ENCODE assay signal across 16 cellular contexts in genomic region chr7:101996131-101996691, GRCh38.
"Had no signal": no experiment of that assay in that cellular context is flagged by ENCODE, and none has a peak within 500 bp of the region (broad histone marks: within the 10 kb centered on the region; RNA-seq: fewer than 3 reads in every experiment).

No MANE protein-coding gene starts in this region.

- H3K27me3 ChIP-seq: cardiac muscle cell, heart left ventricle, right lobe of liver, spleen, upper lobe of left lung had no signal

- H3K27me3 Mint-ChIP-seq: naive thymus-derived CD8-positive, alpha-beta T cell; stimulated activated memory B cell treated with anti-CD40 and anti-IgM and Interleukin-4, amounts not matched to agents 10 μg/mL and 1 μg/mL and 100 μg/mL, for 72 hours had no signal

- H3K27ac Mint-ChIP-seq: activated naive CD4-positive, alpha-beta T cell treated with anti-CD3 and anti-CD28 coated beads for 36 hours; activated T-helper 1 cell treated with anti-CD3 and anti-CD28 coated beads, Interleukin-12 subunit alpha, Interleukin-12 subunit beta, Interleukin-2, Interleukin-4 antibody, amounts not matched to agents 30 ng/mL and 10 ng/mL and 1 ng/mL, durations not matched to agents 14 hours and 24 hours and 36 hours; stimulated activated memory B cell treated with anti-CD40 and anti-IgM and Interleukin-4, amounts not matched to agents 10 μg/mL and 1 μg/mL and 100 μg/mL, for 72 hours had no signal

- H3K4me3 ChIP-seq: cardiac muscle cell, coronary artery, heart left ventricle, psoas muscle, right lobe of liver, spleen, upper lobe of left lung had no signal

- H3K36me3 ChIP-seq: cardiac muscle cell, heart left ventricle, right lobe of liver, spleen, upper lobe of left lung had no signal

- H3K27ac ChIP-seq: cardiac muscle cell, coronary artery, heart left ventricle, psoas muscle, right lobe of liver, spleen, upper lobe of left lung had no signal

- H3K9me3 Mint-ChIP-seq: activated naive CD4-positive, alpha-beta T cell treated with anti-CD3 and anti-CD28 coated beads for 36 hours; activated T-helper 1 cell treated with anti-CD3 and anti-CD28 coated beads, Interleukin-12 subunit alpha, Interleukin-12 subunit beta, Interleukin-2, Interleukin-4 antibody, amounts not matched to agents 30 ng/mL and 10 ng/mL and 1 ng/mL, durations not matched to agents 14 hours and 24 hours and 36 hours; naive thymus-derived CD8-positive, alpha-beta T cell; stimulated activated memory B cell treated with anti-CD40 and anti-IgM and Interleukin-4, amounts not matched to agents 10 μg/mL and 1 μg/mL and 100 μg/mL, for 72 hours had no signal

- H3K4me1 ChIP-seq: right lobe of liver, upper lobe of left lung had no signal

- ATAC-seq: heart left ventricle; left lobe of liver; naive thymus-derived CD8-positive, alpha-beta T cell; psoas muscle; stimulated activated memory B cell treated with anti-CD40 and anti-IgM and Interleukin-4, amounts not matched to agents 10 μg/mL and 1 μg/mL and 100 μg/mL, for 72 hours had no signal

- H3K4me3 Mint-ChIP-seq: activated naive CD4-positive, alpha-beta T cell treated with anti-CD3 and anti-CD28 coated beads for 36 hours; activated T-helper 1 cell treated with anti-CD3 and anti-CD28 coated beads, Interleukin-12 subunit alpha, Interleukin-12 subunit beta, Interleukin-2, Interleukin-4 antibody, amounts not matched to agents 30 ng/mL and 10 ng/mL and 1 ng/mL, durations not matched to agents 14 hours and 24 hours and 36 hours; stimulated activated memory B cell treated with anti-CD40 and anti-IgM and Interleukin-4, amounts not matched to agents 10 μg/mL and 1 μg/mL and 100 μg/mL, for 72 hours had no signal

- DNase-seq: activated CD4-positive, alpha-beta T cell treated with anti-CD3 and anti-CD28 coated beads for 48 hours; activated naive CD4-positive, alpha-beta T cell treated with anti-CD3 and anti-CD28 coated beads for 36 hours; effector CD8-positive, alpha-beta T cell; heart left ventricle; mammary epithelial cell; naive thymus-derived CD8-positive, alpha-beta T cell; right lobe of liver; spleen; stimulated activated CD4-positive, alpha-beta T cell treated with anti-CD3 and anti-CD28 coated beads, Interleukin-1b, Interleukin-23, amount 100 ng/mL, for 48 hours; upper lobe of left lung had no signal

- H3K9me3 ChIP-seq: heart left ventricle, psoas muscle, right lobe of liver, spleen, upper lobe of left lung had no signal
